In the genomic region with DNA sequence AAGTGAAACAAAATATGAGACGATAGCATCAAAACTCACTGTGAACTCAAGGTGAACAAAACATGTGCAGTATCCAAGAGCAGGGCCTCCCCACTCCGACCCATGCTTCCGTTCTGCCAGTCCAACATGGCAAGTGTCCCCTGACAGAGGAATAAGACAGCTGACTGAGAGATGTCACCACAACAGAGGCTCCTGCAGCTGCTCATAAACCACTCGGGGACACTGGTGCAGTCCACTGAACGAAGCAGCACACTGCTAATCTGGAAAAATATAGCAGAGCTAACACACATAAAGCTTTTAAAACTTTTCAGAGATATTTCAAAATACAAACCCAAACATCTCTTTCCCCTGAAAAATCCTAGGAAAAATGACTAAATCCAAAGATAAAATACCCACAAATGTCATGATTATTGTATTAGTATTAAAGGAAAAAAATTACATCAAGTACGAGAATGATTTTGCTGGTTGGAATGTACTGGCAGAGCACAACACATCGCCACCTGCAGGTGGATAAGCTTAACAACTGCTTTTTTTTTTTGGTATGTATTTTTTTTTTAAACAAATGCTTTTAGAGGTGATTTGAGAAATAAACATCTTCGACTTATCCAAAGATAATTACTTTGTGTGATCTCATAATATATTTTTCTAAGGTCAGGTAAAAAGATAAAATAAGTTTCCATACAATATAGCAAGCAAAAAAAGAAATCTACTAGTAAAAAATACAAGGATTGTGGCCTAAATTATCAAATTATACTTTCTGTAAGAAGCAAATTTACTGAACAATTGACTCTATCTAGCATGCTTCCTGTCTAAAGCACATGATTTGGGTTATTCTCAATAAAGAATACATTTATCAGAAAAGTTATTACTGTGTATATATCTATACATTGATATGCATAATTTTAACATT, we compare ENCODE assay signal across 8 cellular contexts. TPM values are rescaled to one million over a fixed set of nuclear protein-coding genes. Genes with fewer than 3 reads are reported as not detected.
A peak's percentile ranks its signal among the peaks of the same experiment; 100 is the strongest.
DNase-seq lines count a peak whose midpoint lies in the region; ATAC-seq, FAIRE-seq and TF ChIP-seq lines count a peak whose summit lies in the region.

No MANE protein-coding gene starts in this region.

- peaks cover 2 to 73% (median 15%) of the 10 kb centered on the region in 3 donors for H3K36me3 Mint-ChIP-seq in CD8-positive, alpha-beta memory T cell
- H3K36me3 Mint-ChIP-seq in MCF 10A (ENCODE audit: insufficient read depth, unreplicated experiment) = peaks cover 79% of the 10 kb centered on the region

- TF ChIP-seq POLR2A in transverse colon (IDR thresholded peaks at IDR 0.05) = no peak

- no peak overlapping the region for H3K4me3 ChIP-seq in CD8-positive, alpha-beta memory T cell (ENCODE audit: low read length)
- H3K4me3 ChIP-seq in transverse colon = no peak overlapping the region

- TF ChIP-seq CTCF in MCF 10A (IDR thresholded peaks at IDR 0.05; ENCODE audit: unreplicated experiment) (peak; percentile 48), transverse colon (IDR thresholded peaks at IDR 0.05) (peak; percentile 61 to 77 (median 70))

- CTCF ChIA-PET in CD8-positive, alpha-beta memory T cell (lab: Charles Lee) = interaction anchor here (0.8 to 2.2 kb wide), 22 partner anchors 9 to 718 kb away, joined by 3 to 10 read pairs (median 4); no protein-coding TSS in a partner anchor
- CTCF ChIA-PET in MCF 10A (lab: Yijun Ruan, JAX) = interaction anchor here (0.6 to 2.7 kb wide), 38 partner anchors 8 to 1778 kb away, joined by 3 to 23 read pairs (median 3); no protein-coding TSS in a partner anchor

- DNase-seq in CD8-positive, alpha-beta memory T cell = peak in 3 of 5 donors; percentile 41 to 52 (median 41)
- DNase-seq in GM19239 (ENCODE audit: insufficient read length, low spot score) = no peak
- peak; percentile 37 for DNase-seq in NCI-H69 (lab: John Stamatoyannopoulos, UW)
- DNase-seq in MCF 10A (ENCODE audit: unreplicated experiment) = peak; percentile 69
- DNase-seq in kidney glomerular epithelial cell (lab: John Stamatoyannopoulos, UW) = peak; percentile 66
- no peak for DNase-seq in transverse colon
- no peak for DNase-seq in NCI-H128 (lab: John Stamatoyannopoulos, UW; ENCODE audit: unreplicated experiment)

- no peaks in the 10 kb centered on the region for H3K27me3 ChIP-seq in CD8-positive, alpha-beta memory T cell (ENCODE audit: insufficient read depth, low read length, poor library complexity, severe bottlenecking)
- no peaks in the 10 kb centered on the region for H3K27me3 ChIP-seq in transverse colon

- no peak for TF ChIP-seq EP300 in transverse colon (IDR thresholded peaks at IDR 0.05; ENCODE audit: low read depth)

- peak; percentile 71 for FAIRE-seq in GM19239 (lab: Jason Lieb, UNC)

- no peaks in the 10 kb centered on the region for H3K27me3 Mint-ChIP-seq in CD8-positive, alpha-beta memory T cell
- H3K27me3 Mint-ChIP-seq in MCF 10A (ENCODE audit: insufficient read depth, unreplicated experiment) = no peaks in the 10 kb centered on the region

- WGBS in transverse colon (ENCODE audit: low coverage in 1 of 2), 2 donors = 12 to 52% methylated on average over 3 to 8 of the region's 8 CpGs

- POLR2A ChIA-PET in CD8-positive, alpha-beta memory T cell (lab: Charles Lee) = interaction anchor here (1.2 kb wide), 1 partner anchor 9 kb away, joined by 13 read pairs; no protein-coding TSS in a partner anchor
- POLR2A ChIA-PET in MCF 10A (lab: Yijun Ruan, JAX) = interaction anchor here (0.6 to 1.4 kb wide), 10 partner anchors 9 to 749 kb away, joined by 3 to 9 read pairs (median 3); a partner anchor contains a TSS

- no peak for ATAC-seq in GM21390 (IDR thresholded peaks at IDR 0.05; ENCODE audit: unreplicated experiment)

- H3K4me1 ChIP-seq in CD8-positive, alpha-beta memory T cell (ENCODE audit: insufficient read depth, low read length) = no peaks in the 10 kb centered on the region
- H3K4me1 ChIP-seq in transverse colon = no peaks in the 10 kb centered on the region

- no peak overlapping the region for H3K27ac Mint-ChIP-seq in CD8-positive, alpha-beta memory T cell
- H3K27ac Mint-ChIP-seq in MCF 10A (ENCODE audit: low read depth, unreplicated experiment) = no peak overlapping the region

- intact Hi-C loops in MCF 10A (cut with micrococcal nuclease) = no loop called here
- intact Hi-C loops in transverse colon (cut with DNase I; ENCODE audit: low total_unique reads) = no loop called here

- in situ Hi-C loops in transverse colon (cut with MboI; ENCODE audit: low pct_ligation_motif_present in 1 of 4, low pct_unique_long_range_greater_than_20kb in 1 of 4, low sequenced_read_pairs in 3 of 4) = loop anchor here in 1 of 4 donors (5.0 kb wide), 1 partner anchor 750 kb away; no protein-coding TSS in a partner anchor

- H3K9me3 Mint-ChIP-seq in CD8-positive, alpha-beta memory T cell = no peaks in the 10 kb centered on the region
- no peaks in the 10 kb centered on the region for H3K9me3 Mint-ChIP-seq in MCF 10A (ENCODE audit: unreplicated experiment)

- H3K36me3 ChIP-seq in CD8-positive, alpha-beta memory T cell (ENCODE audit: insufficient read depth, low read length) = peaks cover 38% of the 10 kb centered on the region
- peaks cover 0 to 35% (median 14%) of the 10 kb centered on the region in 4 donors for H3K36me3 ChIP-seq in transverse colon

- H3K4me3 Mint-ChIP-seq in CD8-positive, alpha-beta memory T cell = no peak overlapping the region
- H3K4me3 Mint-ChIP-seq in MCF 10A (ENCODE audit: unreplicated experiment) = no peak overlapping the region

- H3K4me1 Mint-ChIP-seq in CD8-positive, alpha-beta memory T cell = peaks cover 2 to 8% (median 5%) of the 10 kb centered on the region in 3 donors
- no peaks in the 10 kb centered on the region for H3K4me1 Mint-ChIP-seq in MCF 10A (ENCODE audit: insufficient read depth, unreplicated experiment)

- no TSS peak for BruUV-seq in MCF 10A (replicated peaks; lab: Mats Ljungman, UMichigan)

- no peak overlapping the region for H3K27ac ChIP-seq in CD8-positive, alpha-beta memory T cell (ENCODE audit: low read depth, low read length)
- peak overlapping the region in 1 of 4 donors; percentile 27 for H3K27ac ChIP-seq in transverse colon

- H3K9me3 ChIP-seq in CD8-positive, alpha-beta memory T cell (ENCODE audit: low read length) = no peaks in the 10 kb centered on the region
- no peaks in the 10 kb centered on the region for H3K9me3 ChIP-seq in transverse colon

RNA-seq across cellular contexts. Expression of a gene that starts 18.6 kb away (rescaled TPM):
- total RNA-seq in CD8-positive, alpha-beta memory T cell = 10 to 100 TPM; 45.8 to 48.7 TPM
- 12.2 TPM for polyA plus RNA-seq in CD8-positive, alpha-beta memory T cell
- total RNA-seq in MCF 10A (2022) (42.3 and 49.8 TPM in 2 replicates), transverse colon (10 to 100 TPM; 21.7 to 78.6 (median 28.1) TPM)

RNA-seq across cellular contexts. Expression of a gene that starts 59.8 kb away (rescaled TPM):
- total RNA-seq in CD8-positive, alpha-beta memory T cell = under 1 TPM; 0.48 to 0.49 TPM
- polyA plus RNA-seq in CD8-positive, alpha-beta memory T cell = not detected
- total RNA-seq in MCF 10A (2022) = 0.93 and 1.2 TPM in 2 replicates
- 10 to 100 TPM in 2 of 4 donors, 1 to 10 TPM in 2; 7.2 to 32.4 (median 12.3) TPM for total RNA-seq in transverse colon

Comparison
In these comparisons a context has a peak if more than half of its experiments do, and no peak if none do; other contexts are left out.
1. DNase-seq: peak in CD8-positive, alpha-beta memory T cell (3 of 5), NCI-H69 (single experiment), MCF 10A (single experiment) and kidney glomerular epithelial cell (single experiment); none in GM19239 (single experiment), transverse colon (single experiment) and NCI-H128 (single experiment).